12 cellular contexts compared by ENCODE assay signal in the genomic region with DNA sequence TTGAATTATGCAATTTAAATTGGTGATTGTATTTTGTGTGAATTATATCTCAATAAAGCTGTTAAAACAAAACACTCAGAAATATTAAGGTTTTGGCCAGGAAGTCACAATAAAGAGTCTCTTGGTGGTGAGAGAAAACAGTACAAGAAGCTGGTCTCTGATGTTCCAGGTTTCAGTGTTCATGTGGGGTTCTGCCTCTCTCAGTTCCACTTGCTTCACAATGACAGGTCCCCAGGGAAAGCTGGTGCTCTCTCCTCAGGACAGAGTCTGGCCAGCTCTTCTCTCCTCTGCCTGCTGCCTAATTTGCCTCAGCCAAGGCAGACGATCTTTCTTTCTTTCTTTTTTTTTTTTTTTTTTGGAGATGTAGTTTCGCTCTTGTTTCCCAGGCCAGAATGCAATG.
A peak's percentile ranks its signal among the peaks of the same experiment; 100 is the strongest.
DNase-seq lines count a peak whose midpoint lies in the region; ATAC-seq and TF ChIP-seq lines count a peak whose summit lies in the region.
"Had no signal": no experiment of that assay in that cellular context is flagged by ENCODE, and none has a peak within 500 bp of the region (broad histone marks: within the 10 kb centered on the region; RNA-seq: fewer than 3 reads in every experiment).

No MANE protein-coding gene starts in this region.

- no peaks in the 10 kb centered on the region for H3K4me1 Mint-ChIP-seq in activated B cell treated with CpG ODN at 0.5 μM for 24 hours
- no peaks in the 10 kb centered on the region for H3K4me1 Mint-ChIP-seq in activated naive CD4-positive, alpha-beta T cell treated with anti-CD3 and anti-CD28 coated beads, Interleukin-2, amount 10 ng/mL, durations not matched to agents 7 days and 5 days

- CTCF ChIA-PET in activated B cell treated with CpG ODN at 0.5 μM for 24 hours (lab: Charles Lee): no interaction called here
- CTCF ChIA-PET in activated naive CD4-positive, alpha-beta T cell treated with anti-CD3 and anti-CD28 coated beads, Interleukin-2, amount 10 ng/mL, durations not matched to agents 7 days and 5 days (lab: Charles Lee): no interaction called here

- ATAC-seq in GM18909 (IDR thresholded peaks at IDR 0.05; ENCODE audit: poor library complexity, unreplicated experiment) (peak; percentile 97), GM21528 (IDR thresholded peaks at IDR 0.05; ENCODE audit: low FRiP score, unreplicated experiment) (peak; percentile 89), HG03064 (IDR thresholded peaks at IDR 0.05; ENCODE audit: low read depth, unreplicated experiment) (peak; percentile 83), activated B cell treated with CpG ODN at 0.5 μM for 24 hours (ENCODE audit: low read depth) (peak; percentile 28)
- ATAC-seq: SK-N-SH treated with all-trans-retinoic acid at 6 μM for 48 hours had no signal

- DNase-seq in activated B cell treated with CpG ODN at 0.5 μM for 24 hours: no peak
- DNase-seq in cerebellar cortex (ENCODE audit: low spot score): no peak
- no peak for DNase-seq in activated naive CD4-positive, alpha-beta T cell treated with anti-CD3 and anti-CD28 coated beads, Interleukin-2, amount 10 ng/mL, durations not matched to agents 7 days and 5 days
- DNase-seq in NCI-H2227 treated with DMSO at 0.1 percent for 48 hours (lab: John Stamatoyannopoulos, UW): no peak
- DNase-seq in NOMO-1 treated with DMSO at 0.1 percent for 48 hours (lab: John Stamatoyannopoulos, UW; ENCODE audit: unreplicated experiment): no peak
- DNase-seq: activated gamma-delta T cell, NCI-H526 treated with DMSO at 0.1 percent for 48 hours, ovary had no signal

- H3K9me3 Mint-ChIP-seq in activated B cell treated with CpG ODN at 0.5 μM for 24 hours: peaks cover 3% of the 10 kb centered on the region
- no peaks in the 10 kb centered on the region for H3K9me3 Mint-ChIP-seq in activated naive CD4-positive, alpha-beta T cell treated with anti-CD3 and anti-CD28 coated beads, Interleukin-2, amount 10 ng/mL, durations not matched to agents 7 days and 5 days

- TF ChIP-seq CTCF in activated B cell treated with CpG ODN at 0.5 μM for 24 hours (IDR thresholded peaks at IDR 0.05): no peak

- POLR2A ChIA-PET in activated B cell treated with CpG ODN at 0.5 μM for 24 hours (lab: Charles Lee): interaction anchor here (0.6 kb wide), 1 partner anchor 335 kb away, joined by 5 read pairs; no protein-coding TSS in a partner anchor

- no peaks in the 10 kb centered on the region for H3K27me3 Mint-ChIP-seq in activated B cell treated with CpG ODN at 0.5 μM for 24 hours
- H3K27me3 Mint-ChIP-seq in activated naive CD4-positive, alpha-beta T cell treated with anti-CD3 and anti-CD28 coated beads, Interleukin-2, amount 10 ng/mL, durations not matched to agents 7 days and 5 days: peaks cover 5% of the 10 kb centered on the region

- intact Hi-C loops in activated B cell treated with CpG ODN at 0.5 μM for 24 hours (cut with micrococcal nuclease): no loop called here

- H3K36me3 Mint-ChIP-seq in activated B cell treated with CpG ODN at 0.5 μM for 24 hours (ENCODE audit: low read depth): no peaks in the 10 kb centered on the region
- H3K36me3 Mint-ChIP-seq in activated naive CD4-positive, alpha-beta T cell treated with anti-CD3 and anti-CD28 coated beads, Interleukin-2, amount 10 ng/mL, durations not matched to agents 7 days and 5 days: no peaks in the 10 kb centered on the region

- no peak overlapping the region for H3K27ac Mint-ChIP-seq in activated B cell treated with CpG ODN at 0.5 μM for 24 hours
- H3K27ac Mint-ChIP-seq in activated naive CD4-positive, alpha-beta T cell treated with anti-CD3 and anti-CD28 coated beads, Interleukin-2, amount 10 ng/mL, durations not matched to agents 7 days and 5 days: no peak overlapping the region

- H3K4me3 Mint-ChIP-seq in activated B cell treated with CpG ODN at 0.5 μM for 24 hours: no peak overlapping the region
- no peak overlapping the region for H3K4me3 Mint-ChIP-seq in activated naive CD4-positive, alpha-beta T cell treated with anti-CD3 and anti-CD28 coated beads, Interleukin-2, amount 10 ng/mL, durations not matched to agents 7 days and 5 days

Comparison
In these comparisons a context has a peak if more than half of its experiments do, and no peak if none do; other contexts are left out.
1. ATAC-seq: peak in every context shown above with its lines; median percentile 97 in GM18909; 89 in GM21528; 83 in HG03064; 28 in activated B cell treated with CpG ODN at 0.5 μM for 24 hours.